In genomic region chr1:62590255-62590969, GRCh38 we compare ENCODE assay signal across 22 cellular contexts. TPM values are rescaled to one million over a fixed set of nuclear protein-coding genes. Genes with fewer than 3 reads are reported as not detected.
DNase-seq lines count a peak whose midpoint lies in the region; ATAC-seq, FAIRE-seq and TF ChIP-seq lines count a peak whose summit lies in the region.
"Had no signal": no experiment of that assay in that cellular context is flagged by ENCODE, and none has a peak within 500 bp of the region (broad histone marks: within the 10 kb centered on the region; RNA-seq: fewer than 3 reads in every experiment).

No MANE protein-coding gene starts in this region.

- H3K27ac Mint-ChIP-seq in osteocyte (ENCODE audit: unreplicated experiment) = peak overlapping the region; percentile 71
- H3K27ac Mint-ChIP-seq in H9 = no peak overlapping the region
- H3K27ac Mint-ChIP-seq: CD8-positive, alpha-beta T cell had no signal

- H2BK12ac ChIP-seq in H9 (ENCODE audit: insufficient read length, low read depth, low read length) = no peak overlapping the region

- no peak overlapping the region for H3K18ac ChIP-seq in H9 (ENCODE audit: insufficient read length, low read depth, low read length)

- no peak overlapping the region for H3K23ac ChIP-seq in H9 (ENCODE audit: insufficient read length, low read depth, low read length)

- H2AFZ ChIP-seq in H9 (ENCODE audit: low read length) = no peak overlapping the region

- H4K91ac ChIP-seq in H9 (ENCODE audit: insufficient read length, low read depth, low read length) = no peak overlapping the region

- H4K20me1 ChIP-seq in H9 (ENCODE audit: control insufficient read depth, insufficient read depth, insufficient read length) = no peaks in the 10 kb centered on the region
- H4K20me1 ChIP-seq: BLaER1 treated with 17β-estradiol and CSF1 and Interleukin-3, amounts not matched to agents 10 nM and 100 nM had no signal

- H3K4ac ChIP-seq in H9 (ENCODE audit: low read depth, low read length) = no peak overlapping the region

- no peak overlapping the region for H3T11ph ChIP-seq in H9 (ENCODE audit: low read length)

- ATAC-seq in left colon (peak; percentile 69), GM18907 (IDR thresholded peaks at IDR 0.05; ENCODE audit: unreplicated experiment) (no peak), omental fat pad (ENCODE audit: low FRiP score) (no peak)
- ATAC-seq: CD8-positive, alpha-beta T cell; Panc1 had no signal

- no peak overlapping the region for H3K4me3 Mint-ChIP-seq in osteocyte (ENCODE audit: unreplicated experiment)
- H3K4me3 Mint-ChIP-seq in H9 = no peak overlapping the region
- H3K4me3 Mint-ChIP-seq: CD8-positive, alpha-beta T cell had no signal

- no peaks in the 10 kb centered on the region for H3K79me1 ChIP-seq in H9 (ENCODE audit: insufficient read depth, low read depth, low read length, poor library complexity, severe bottlenecking)

- TF ChIP-seq CTCF in osteocyte (IDR thresholded peaks at IDR 0.05) = no peak
- TF ChIP-seq CTCF in H9 (conservative IDR thresholded peaks at IDR 0.05) = no peak
- no peak for TF ChIP-seq CTCF in omental fat pad (IDR thresholded peaks at IDR 0.05)

- no peak for TF ChIP-seq POLR2A in H54 (IDR thresholded peaks at IDR 0.05; ENCODE audit: low read depth, low read length)

- H3K27me3 ChIP-seq in H9 (ENCODE audit: insufficient read depth, low read length) = no peaks in the 10 kb centered on the region
- H3K27me3 ChIP-seq: BLaER1 treated with 17β-estradiol and CSF1 and Interleukin-3, amounts not matched to agents 10 nM and 100 nM had no signal

- H4K5ac ChIP-seq in H9 (ENCODE audit: insufficient read length, low read depth, low read length) = no peak overlapping the region

- no peak for DNase-seq in H54 (ENCODE audit: insufficient read length, low spot score)
- DNase-seq in OCI-M1 (lab: John Stamatoyannopoulos, UW) = peak; percentile 27
- no peak for DNase-seq in left colon
- DNase-seq in osteocyte (ENCODE audit: extremely low spot score, unreplicated experiment) = no peak
- DNase-seq in H9 = no peak
- no peak for DNase-seq in omental fat pad (ENCODE audit: low spot score)
- DNase-seq: Calu3; CD8-positive, alpha-beta T cell; DMS153; EL; H7; KBM-7; NCI-H1092; NCI-H2081; NCI-H2171; NCI-H345; NCI-H524; NCI-H774; NK-92 treated with Interleukin-12 subunit alpha and Interleukin-12 subunit beta, amount 100 ng/mL, for 24 hours had no signal

- no peak overlapping the region for H2BK15ac ChIP-seq in H9 (ENCODE audit: low read depth, low read length)

- H3K9me3 ChIP-seq in H9 (ENCODE audit: control insufficient read depth, low read depth, low read length) = no peaks in the 10 kb centered on the region
- H3K9me3 ChIP-seq: BLaER1 treated with 17β-estradiol and CSF1 and Interleukin-3, amounts not matched to agents 10 nM and 100 nM had no signal

- no peak overlapping the region for H3K56ac ChIP-seq in H9 (ENCODE audit: insufficient read length, low read depth, low read length)

- H3K79me2 ChIP-seq in H9 (ENCODE audit: insufficient read depth, low read length) = no peaks in the 10 kb centered on the region

- intact Hi-C loops in left colon (cut with DNase I, micrococcal nuclease) = no loop called here

- no peak overlapping the region for H2AK5ac ChIP-seq in H9 (ENCODE audit: insufficient read length, low read length)

- WGBS in H9 (ENCODE audit: extremely low coverage, insufficient read length, low lambda C conversion rate) = no CpG with 5 or more reads among the region's 4 CpGs

- H4K8ac ChIP-seq in H9 (replicated peaks; ENCODE audit: insufficient read length, low read depth, low read length) = no peak overlapping the region

- H3K27me3 Mint-ChIP-seq in osteocyte (ENCODE audit: unreplicated experiment) = no peaks in the 10 kb centered on the region
- no peaks in the 10 kb centered on the region for H3K27me3 Mint-ChIP-seq in H9 (ENCODE audit: low read depth)

- H3K4me1 ChIP-seq in H9 (ENCODE audit: insufficient read depth, low read length) = no peaks in the 10 kb centered on the region
- H3K4me1 ChIP-seq: BLaER1 treated with 17β-estradiol and CSF1 and Interleukin-3, amounts not matched to agents 10 nM and 100 nM had no signal

- H2BK5ac ChIP-seq in H9 (ENCODE audit: insufficient read length, low read length) = no peak overlapping the region

- H2BK120ac ChIP-seq in H9 (ENCODE audit: low read depth, low read length, poor library complexity, severe bottlenecking) = no peak overlapping the region

- no peak overlapping the region for H3K9ac ChIP-seq in H9 (ENCODE audit: extremely low read depth, insufficient read length, low read length)
- H3K9ac ChIP-seq: BLaER1 treated with 17β-estradiol and CSF1 and Interleukin-3, amounts not matched to agents 10 nM and 100 nM had no signal

- H3K4me1 Mint-ChIP-seq in osteocyte (ENCODE audit: unreplicated experiment) (peaks cover 88% of the 10 kb centered on the region), H9 (peaks cover 19% of the 10 kb centered on the region in 2 experiments)

- FAIRE-seq in H54 (lab: Jason Lieb, UNC) = peak; percentile 30

- H3K36me3 Mint-ChIP-seq in osteocyte (ENCODE audit: unreplicated experiment) (peaks cover 8% of the 10 kb centered on the region), H9 (ENCODE audit: insufficient read depth in 1 of 3, low read depth in 3 of 3) (no peaks in the 10 kb centered on the region; a peak in 2 of 7 replicates)

- no peak overlapping the region for H3K14ac ChIP-seq in H9 (ENCODE audit: insufficient read depth, low read length)

- H3K23me2 ChIP-seq in H9 (ENCODE audit: insufficient read length, low read depth, low read length, poor library complexity, severe bottlenecking) = no peaks in the 10 kb centered on the region

- H2BK20ac ChIP-seq in H9 (ENCODE audit: low read depth, low read length, poor library complexity, severe bottlenecking) = no peak overlapping the region

- no peak overlapping the region for H3K27ac ChIP-seq in H9 (ENCODE audit: insufficient read length, low read depth, low read length)
- H3K27ac ChIP-seq: BLaER1 treated with 17β-estradiol and CSF1 and Interleukin-3, amounts not matched to agents 10 nM and 100 nM had no signal

- no peak overlapping the region for H3K4me2 ChIP-seq in H9 (ENCODE audit: insufficient read depth, insufficient read length, low read length)
- H3K4me2 ChIP-seq: BLaER1 treated with 17β-estradiol and CSF1 and Interleukin-3, amounts not matched to agents 10 nM and 100 nM had no signal

- H3K9me3 Mint-ChIP-seq in osteocyte (ENCODE audit: unreplicated experiment) = no peaks in the 10 kb centered on the region
- no peaks in the 10 kb centered on the region; a peak in 1 of 5 replicates for H3K9me3 Mint-ChIP-seq in H9
- H3K9me3 Mint-ChIP-seq: CD8-positive, alpha-beta T cell had no signal

RNA-seq across cellular contexts. Expression of gene ANGPTL3, which starts 6.9 kb away (rescaled TPM):
- total RNA-seq in left colon = not detected
- total RNA-seq in osteocyte = not detected in 2 replicates
- not detected in 2 replicates for total RNA-seq in H9 (2021)
- total RNA-seq in omental fat pad = not detected
- total RNA-seq: Calu3; CD8-positive, alpha-beta T cell; H7 had no signal
